1 cellular context compared by ENCODE assay signal in the genomic region with DNA sequence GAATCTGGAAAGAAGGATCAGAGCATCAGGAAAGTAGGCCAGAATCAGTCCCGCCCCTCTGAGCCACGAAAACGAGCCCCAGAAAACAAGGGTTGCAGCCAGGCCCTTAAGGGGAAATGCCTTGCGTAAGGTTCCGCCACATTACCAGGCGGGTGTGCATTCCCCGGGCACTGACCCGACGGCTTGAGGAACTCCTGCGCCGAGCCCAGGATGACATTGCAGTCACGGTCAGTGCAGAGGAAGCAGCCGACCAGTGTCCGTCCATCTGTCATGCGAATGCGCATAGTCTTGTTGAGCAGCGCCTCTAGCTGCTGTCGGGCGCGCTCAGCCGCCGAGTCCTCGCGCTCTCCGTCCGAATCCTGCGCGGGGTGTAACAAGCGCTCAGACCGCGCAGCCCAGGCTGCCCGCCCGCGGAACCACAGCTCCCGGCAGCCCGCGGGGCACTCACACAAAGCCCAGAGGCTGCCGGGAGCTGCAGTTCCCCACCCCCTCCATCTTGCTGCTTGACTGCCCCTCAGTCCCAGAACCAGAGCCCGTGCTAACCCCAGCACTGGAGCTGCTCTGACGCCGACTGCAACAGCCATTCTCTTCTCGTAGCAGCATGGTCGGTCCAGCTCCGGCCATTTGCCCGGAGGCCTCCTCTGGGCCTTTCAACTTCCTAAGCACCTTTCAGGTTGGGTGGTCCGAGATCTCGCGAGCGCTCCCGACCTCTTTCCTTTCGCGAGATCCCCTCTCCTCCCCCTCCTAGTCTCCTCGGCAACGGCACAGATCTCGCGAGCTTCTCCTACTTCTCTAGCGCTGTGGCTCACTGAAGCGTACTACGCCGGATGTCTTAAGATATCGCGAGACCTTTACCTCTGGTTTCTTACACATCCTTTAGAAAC.
TF ChIP-seq lines count a peak whose summit lies in the region.

TSS of gene NAA38 (minus strand) at position 720 of the 884 bp plus-strand sequence. CDS start at position 624, 96 bp downstream.

TF ChIP-seq in K562, 482 proteins besides CTCF, POLR2A, EP300 and RAD21 (continued from another document and continues in another):
- TF ChIP-seq, protein P1, sequence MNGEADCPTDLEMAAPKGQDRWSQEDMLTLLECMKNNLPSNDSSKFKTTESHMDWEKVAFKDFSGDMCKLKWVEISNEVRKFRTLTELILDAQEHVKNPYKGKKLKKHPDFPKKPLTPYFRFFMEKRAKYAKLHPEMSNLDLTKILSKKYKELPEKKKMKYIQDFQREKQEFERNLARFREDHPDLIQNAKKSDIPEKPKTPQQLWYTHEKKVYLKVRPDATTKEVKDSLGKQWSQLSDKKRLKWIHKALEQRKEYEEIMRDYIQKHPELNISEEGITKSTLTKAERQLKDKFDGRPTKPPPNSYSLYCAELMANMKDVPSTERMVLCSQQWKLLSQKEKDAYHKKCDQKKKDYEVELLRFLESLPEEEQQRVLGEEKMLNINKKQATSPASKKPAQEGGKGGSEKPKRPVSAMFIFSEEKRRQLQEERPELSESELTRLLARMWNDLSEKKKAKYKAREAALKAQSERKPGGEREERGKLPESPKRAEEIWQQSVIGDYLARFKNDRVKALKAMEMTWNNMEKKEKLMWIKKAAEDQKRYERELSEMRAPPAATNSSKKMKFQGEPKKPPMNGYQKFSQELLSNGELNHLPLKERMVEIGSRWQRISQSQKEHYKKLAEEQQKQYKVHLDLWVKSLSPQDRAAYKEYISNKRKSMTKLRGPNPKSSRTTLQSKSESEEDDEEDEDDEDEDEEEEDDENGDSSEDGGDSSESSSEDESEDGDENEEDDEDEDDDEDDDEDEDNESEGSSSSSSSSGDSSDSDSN (IDR thresholded peaks at IDR 0.05; ENCODE audit: borderline replicate concordance in 1 of 2, low read depth in 2 of 2, low read length in 2 of 2): 0 out of 4 replicates have a peak, but pooled peaks of 1 of the 2 experiments have one; percentile 32
- TF ChIP-seq CREBBP (IDR thresholded peaks at IDR 0.05; ENCODE audit: low read depth, low read length) (no peak), HDAC1 (IDR thresholded peaks at IDR 0.05) (peak in 1 of 2 experiments; percentile 49; a peak in 1 of 4 replicates), ZFP30 (CRISPR knock-in tag; IDR thresholded peaks at IDR 0.05; ENCODE audit: borderline replicate concordance) (no peak), MTA1 (IDR thresholded peaks at IDR 0.05; ENCODE audit: borderline replicate concordance) (0 out of 2 replicates have a peak, but pooled peaks have one; percentile 33), THAP7 (CRISPR knock-in tag; IDR thresholded peaks at IDR 0.05) (peak; percentile 15; the same call in 1 of the 2 replicates), MAFK (IDR thresholded peaks at IDR 0.05; ENCODE audit: low read length) (0 out of 2 replicates have a peak, but pooled peaks have one; percentile 3), AFF1 (IDR thresholded peaks at IDR 0.05; ENCODE audit: low read depth in 1 of 2, partially characterized antibody in 2 of 2) (peak in 1 of 2 experiments; percentile 96), FOSL1 (tag; conservative IDR thresholded peaks at IDR 0.05) (peak; percentile 39; the same call in 1 of the 2 replicates), KLF16 (IDR thresholded peaks at IDR 0.05) (no peak), JUND (IDR thresholded peaks at IDR 0.05; ENCODE audit: borderline replicate concordance, low read depth, low read length) (peak; percentile 51; the same call in 1 of the 2 replicates), JUND (tag; IDR thresholded peaks at IDR 0.05; ENCODE audit: borderline replicate concordance, low read depth, low read length) (peak; percentile 18; the same call in 1 of the 3 replicates), ZBTB7A (IDR thresholded peaks at IDR 0.05; ENCODE audit: borderline replicate concordance, control insufficient read depth, low read depth, low read length) (peak; percentile 68; the same call in 1 of the 2 replicates), KLF13 (tag; IDR thresholded peaks at IDR 0.05; ENCODE audit: borderline replicate concordance, low read depth) (no peak), MXI1 (IDR thresholded peaks at IDR 0.05; ENCODE audit: low read depth, low read length) (peak; percentile 8), POU5F1 (IDR thresholded peaks at IDR 0.05; ENCODE audit: borderline replicate concordance, low read depth, low read length, partially characterized antibody) (peak; percentile 68), NFE2L1 (tag; IDR thresholded peaks at IDR 0.05; ENCODE audit: borderline replicate concordance, low read depth) (no peak), ATF7 (IDR thresholded peaks at IDR 0.05) (peak; percentile 41), NEUROD1 (IDR thresholded peaks at IDR 0.05; ENCODE audit: borderline replicate concordance, low read depth, low read length, partially characterized antibody) (peak; percentile 79), ZNF232 (CRISPR knock-in tag; IDR thresholded peaks at IDR 0.05) (no peak), HMGN3 (IDR thresholded peaks at IDR 0.05; ENCODE audit: borderline replicate concordance, extremely low read depth, insufficient read length, low read depth, low read length) (peak; percentile 89), SIN3A (IDR thresholded peaks at IDR 0.05; ENCODE audit: borderline replicate concordance in 2 of 2, control insufficient read depth in 1 of 2, low read depth in 2 of 2, low read length in 2 of 2) (peak in 1 of 2 experiments; percentile 44; a peak in 1 of 4 replicates), ARID1B (IDR thresholded peaks at IDR 0.05) (peak; percentile 19; the same call in 1 of the 2 replicates), ZNF75A (CRISPR knock-in tag; IDR thresholded peaks at IDR 0.05) (no peak), TRIM28 (IDR thresholded peaks at IDR 0.05) (no peak), TAF15 (IDR thresholded peaks at IDR 0.05; ENCODE audit: low read depth, low read length) (no peak), HSF4 (CRISPR knock-in tag; IDR thresholded peaks at IDR 0.05; ENCODE audit: borderline replicate concordance) (no peak), HNRNPH1 (optimal IDR thresholded peaks at IDR 0.05; ENCODE audit: low read depth, low read length) (no peak), ZBTB17 (CRISPR knock-in tag; IDR thresholded peaks at IDR 0.05) (peak; percentile 43; the same call in 1 of the 2 replicates)
- TF ChIP-seq, protein P2, sequence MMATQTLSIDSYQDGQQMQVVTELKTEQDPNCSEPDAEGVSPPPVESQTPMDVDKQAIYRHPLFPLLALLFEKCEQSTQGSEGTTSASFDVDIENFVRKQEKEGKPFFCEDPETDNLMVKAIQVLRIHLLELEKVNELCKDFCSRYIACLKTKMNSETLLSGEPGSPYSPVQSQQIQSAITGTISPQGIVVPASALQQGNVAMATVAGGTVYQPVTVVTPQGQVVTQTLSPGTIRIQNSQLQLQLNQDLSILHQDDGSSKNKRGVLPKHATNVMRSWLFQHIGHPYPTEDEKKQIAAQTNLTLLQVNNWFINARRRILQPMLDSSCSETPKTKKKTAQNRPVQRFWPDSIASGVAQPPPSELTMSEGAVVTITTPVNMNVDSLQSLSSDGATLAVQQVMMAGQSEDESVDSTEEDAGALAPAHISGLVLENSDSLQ (IDR thresholded peaks at IDR 0.05): peak; percentile 71; the same call in 1 of the 2 replicates
- TF ChIP-seq, protein P3, sequence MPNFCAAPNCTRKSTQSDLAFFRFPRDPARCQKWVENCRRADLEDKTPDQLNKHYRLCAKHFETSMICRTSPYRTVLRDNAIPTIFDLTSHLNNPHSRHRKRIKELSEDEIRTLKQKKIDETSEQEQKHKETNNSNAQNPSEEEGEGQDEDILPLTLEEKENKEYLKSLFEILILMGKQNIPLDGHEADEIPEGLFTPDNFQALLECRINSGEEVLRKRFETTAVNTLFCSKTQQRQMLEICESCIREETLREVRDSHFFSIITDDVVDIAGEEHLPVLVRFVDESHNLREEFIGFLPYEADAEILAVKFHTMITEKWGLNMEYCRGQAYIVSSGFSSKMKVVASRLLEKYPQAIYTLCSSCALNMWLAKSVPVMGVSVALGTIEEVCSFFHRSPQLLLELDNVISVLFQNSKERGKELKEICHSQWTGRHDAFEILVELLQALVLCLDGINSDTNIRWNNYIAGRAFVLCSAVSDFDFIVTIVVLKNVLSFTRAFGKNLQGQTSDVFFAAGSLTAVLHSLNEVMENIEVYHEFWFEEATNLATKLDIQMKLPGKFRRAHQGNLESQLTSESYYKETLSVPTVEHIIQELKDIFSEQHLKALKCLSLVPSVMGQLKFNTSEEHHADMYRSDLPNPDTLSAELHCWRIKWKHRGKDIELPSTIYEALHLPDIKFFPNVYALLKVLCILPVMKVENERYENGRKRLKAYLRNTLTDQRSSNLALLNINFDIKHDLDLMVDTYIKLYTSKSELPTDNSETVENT (CRISPR knock-in tag; IDR thresholded peaks at IDR 0.05): peak; percentile 46; the same call in 1 of the 2 replicates
- TF ChIP-seq, protein P4, sequence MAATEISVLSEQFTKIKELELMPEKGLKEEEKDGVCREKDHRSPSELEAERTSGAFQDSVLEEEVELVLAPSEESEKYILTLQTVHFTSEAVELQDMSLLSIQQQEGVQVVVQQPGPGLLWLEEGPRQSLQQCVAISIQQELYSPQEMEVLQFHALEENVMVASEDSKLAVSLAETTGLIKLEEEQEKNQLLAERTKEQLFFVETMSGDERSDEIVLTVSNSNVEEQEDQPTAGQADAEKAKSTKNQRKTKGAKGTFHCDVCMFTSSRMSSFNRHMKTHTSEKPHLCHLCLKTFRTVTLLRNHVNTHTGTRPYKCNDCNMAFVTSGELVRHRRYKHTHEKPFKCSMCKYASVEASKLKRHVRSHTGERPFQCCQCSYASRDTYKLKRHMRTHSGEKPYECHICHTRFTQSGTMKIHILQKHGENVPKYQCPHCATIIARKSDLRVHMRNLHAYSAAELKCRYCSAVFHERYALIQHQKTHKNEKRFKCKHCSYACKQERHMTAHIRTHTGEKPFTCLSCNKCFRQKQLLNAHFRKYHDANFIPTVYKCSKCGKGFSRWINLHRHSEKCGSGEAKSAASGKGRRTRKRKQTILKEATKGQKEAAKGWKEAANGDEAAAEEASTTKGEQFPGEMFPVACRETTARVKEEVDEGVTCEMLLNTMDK (IDR thresholded peaks at IDR 0.05; ENCODE audit: borderline replicate concordance, insufficient read depth, low read depth, low read length, poor library complexity, severe bottlenecking): peak; percentile 77
